ENCODE assay signal across 19 cellular contexts in the genomic region with DNA sequence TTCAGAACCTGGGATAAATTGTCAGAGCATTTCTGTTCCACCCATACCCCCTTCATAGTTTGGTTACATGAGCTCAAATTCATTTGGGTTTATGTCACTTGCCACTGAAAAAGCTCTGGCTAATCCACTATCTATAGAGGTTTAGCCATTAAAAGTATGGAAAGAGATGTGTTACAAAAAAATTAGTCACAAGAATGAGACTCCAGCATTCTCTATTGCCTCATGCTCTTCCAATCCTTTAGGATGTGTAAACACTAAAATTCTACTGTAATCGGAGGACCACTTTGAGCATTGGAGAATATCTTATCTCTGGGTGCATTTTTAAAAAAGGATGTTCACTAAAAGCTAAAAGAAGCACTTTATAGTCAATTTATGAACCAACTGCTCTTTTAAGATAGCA.
"Had no signal": no experiment of that assay in that cellular context is flagged by ENCODE, and none has a peak within 500 bp of the region (broad histone marks: within the 10 kb centered on the region; RNA-seq: fewer than 3 reads in every experiment).

No MANE protein-coding gene starts in this region.

- H3K4me3 ChIP-seq: ascending aorta, esophagus squamous epithelium, tibial artery had no signal

- H3K27me3 ChIP-seq: ascending aorta, esophagus squamous epithelium, tibial artery had no signal

- H3K4me1 ChIP-seq: ascending aorta, tibial artery had no signal

- DNase-seq: activated CD4-positive, alpha-beta T cell treated with anti-CD3 and anti-CD28 coated beads, Interleukin-2, amount 50 U/mL, for 4 hours; activated CD4-positive, CD25-positive, alpha-beta regulatory T cell treated with anti-CD3 and anti-CD28 coated beads, Interleukin-2, amount 50 U/mL, for 72 hours; activated naive CD4-positive, alpha-beta T cell treated with Interleukin-2 at 50 U/mL for 16 hours; activated naive CD8-positive, alpha-beta T cell treated with anti-CD3 and anti-CD28 coated beads, Interleukin-2, amount 50 U/mL, for 24 hours; activated T-cell treated with anti-CD3 and anti-CD28 coated beads for 4 hours; caudate nucleus; esophagus squamous epithelium; head of caudate nucleus; immature natural killer cell; left cardiac atrium; nephron progenitor cell; occipital lobe; stimulated activated CD4-positive, alpha-beta T cell treated with anti-CD3 and anti-CD28 coated beads, Interleukin-15, amount 100 ng/mL, for 24 hours; stimulated activated CD4-positive, alpha-beta T cell treated with anti-CD3 and anti-CD28 coated beads, Interleukin-4, amount 100 ng/mL, for 1 hour; stimulated activated naive B cell treated with anti-CD40 and anti-IgM and Interleukin-4, amounts not matched to agents 10 μg/mL and 1 μg/mL and 100 μg/mL, for 72 hours; T-helper 1 cell; T1000; tibial artery had no signal

- H3K27ac ChIP-seq: ascending aorta, tibial artery had no signal

- H3K9me3 ChIP-seq: ascending aorta, esophagus squamous epithelium, tibial artery had no signal

- ATAC-seq: activated naive CD8-positive, alpha-beta T cell treated with anti-CD3 and anti-CD28 coated beads, Interleukin-2, amount 50 U/mL, for 24 hours; left cardiac atrium; stimulated activated naive B cell treated with anti-CD40 and anti-IgM and Interleukin-4, amounts not matched to agents 10 μg/mL and 1 μg/mL and 100 μg/mL, for 72 hours had no signal

- H3K36me3 ChIP-seq: ascending aorta, esophagus squamous epithelium, tibial artery had no signal
